Comparison of ENCODE assay signal across 16 cellular contexts in genomic region chr2:239820836-239821693, GRCh38.
DNase-seq lines count a peak whose midpoint lies in the region; ATAC-seq and TF ChIP-seq lines count a peak whose summit lies in the region.
"Had no signal": no experiment of that assay in that cellular context is flagged by ENCODE, and none has a peak within 500 bp of the region (broad histone marks: within the 10 kb centered on the region; RNA-seq: fewer than 3 reads in every experiment).

No MANE protein-coding gene starts in this region.

- H2AFZ ChIP-seq in neuronal stem cell (ENCODE audit: low read length): no peak overlapping the region

- peaks cover 14% of the 10 kb centered on the region for H3K27me3 Mint-ChIP-seq in activated T-cell treated with anti-CD3 and anti-CD28 coated beads, Interleukin-2, amount 50 U/mL, for 4 hours (ENCODE audit: low read depth)
- H3K27me3 Mint-ChIP-seq in glutamatergic neuron (ENCODE audit: unreplicated experiment) (peaks cover 14% of the 10 kb centered on the region), immature natural killer cell (ENCODE audit: low read depth in 3 of 3) (peaks cover 3 to 9% (median 8%) of the 10 kb centered on the region in 3 donors)

- H3K9me3 Mint-ChIP-seq in activated T-cell treated with anti-CD3 and anti-CD28 coated beads, Interleukin-2, amount 50 U/mL, for 4 hours: no peaks in the 10 kb centered on the region
- H3K9me3 Mint-ChIP-seq in glutamatergic neuron (ENCODE audit: unreplicated experiment) (peaks cover 5% of the 10 kb centered on the region), immature natural killer cell (no peaks in the 10 kb centered on the region)
- H3K9me3 Mint-ChIP-seq: activated naive CD4-positive, alpha-beta T cell treated with anti-CD3 and anti-CD28 coated beads, Interleukin-2, amount 50 U/mL, for 72 hours had no signal

- H2BK12ac ChIP-seq in neuronal stem cell (ENCODE audit: low read length): no peak overlapping the region

- peak overlapping the region; percentile 13 for H2AK5ac ChIP-seq in neuronal stem cell (ENCODE audit: low read depth, low read length)

- no CpG with 5 or more reads among the region's 16 CpGs for WGBS in neuronal stem cell (ENCODE audit: extremely low coverage in 2 of 2, insufficient read length in 2 of 2, insufficient replicate concordance in 1 of 2), 2 donors

- H2BK120ac ChIP-seq in neuronal stem cell (ENCODE audit: low read depth, low read length): no peak overlapping the region

- H2BK15ac ChIP-seq in neuronal stem cell (ENCODE audit: low read length): no peak overlapping the region

- H4K8ac ChIP-seq in neuronal stem cell (ENCODE audit: low read depth, low read length): no peak overlapping the region

- H3K9ac ChIP-seq in neuronal stem cell (ENCODE audit: low read depth, low read length, poor library complexity): peak overlapping the region; percentile 46

- H3K27me3 ChIP-seq in neuronal stem cell (ENCODE audit: control insufficient read depth in 3 of 3, insufficient read depth in 3 of 3, low read depth in 1 of 3, low read length in 3 of 3): no peaks in the 10 kb centered on the region

- no peak overlapping the region for H3K4me3 ChIP-seq in neuronal stem cell (ENCODE audit: low read length in 2 of 2)
- H3K4me3 ChIP-seq: skin epidermis had no signal

- H3K4ac ChIP-seq in neuronal stem cell (ENCODE audit: low read length): no peak overlapping the region

- no peak for ATAC-seq in activated T-cell treated with anti-CD3 and anti-CD28 coated beads, Interleukin-2, amount 50 U/mL, for 4 hours
- ATAC-seq in HG02970 (IDR thresholded peaks at IDR 0.05; ENCODE audit: low FRiP score, unreplicated experiment): no peak
- ATAC-seq: activated naive CD4-positive, alpha-beta T cell treated with anti-CD3 and anti-CD28 coated beads, Interleukin-2, amount 50 U/mL, for 72 hours had no signal

- H3K4me1 Mint-ChIP-seq in activated T-cell treated with anti-CD3 and anti-CD28 coated beads, Interleukin-2, amount 50 U/mL, for 4 hours (ENCODE audit: low read depth): no peaks in the 10 kb centered on the region
- H3K4me1 Mint-ChIP-seq in glutamatergic neuron (ENCODE audit: low read depth, unreplicated experiment): peaks cover 16% of the 10 kb centered on the region
- no peaks in the 10 kb centered on the region for H3K4me1 Mint-ChIP-seq in immature natural killer cell

- peak overlapping the region; percentile 33 for H3K27ac Mint-ChIP-seq in glutamatergic neuron (ENCODE audit: unreplicated experiment)
- peak overlapping the region in 1 of 6 donors; percentile 6 for H3K27ac Mint-ChIP-seq in immature natural killer cell
- H3K27ac Mint-ChIP-seq: activated naive CD4-positive, alpha-beta T cell treated with anti-CD3 and anti-CD28 coated beads, Interleukin-2, amount 50 U/mL, for 72 hours; nephron progenitor cell had no signal

- no peak overlapping the region for H3K4me3 Mint-ChIP-seq in activated T-cell treated with anti-CD3 and anti-CD28 coated beads, Interleukin-2, amount 50 U/mL, for 4 hours
- H3K4me3 Mint-ChIP-seq in glutamatergic neuron (ENCODE audit: unreplicated experiment): peak overlapping the region; percentile 5
- no peak overlapping the region for H3K4me3 Mint-ChIP-seq in immature natural killer cell

- H3K36me3 Mint-ChIP-seq in activated T-cell treated with anti-CD3 and anti-CD28 coated beads, Interleukin-2, amount 50 U/mL, for 4 hours (ENCODE audit: insufficient read depth): no peaks in the 10 kb centered on the region
- H3K36me3 Mint-ChIP-seq in glutamatergic neuron (ENCODE audit: unreplicated experiment): no peaks in the 10 kb centered on the region
- H3K36me3 Mint-ChIP-seq in immature natural killer cell: no peaks in the 10 kb centered on the region
- H3K36me3 Mint-ChIP-seq: activated naive CD4-positive, alpha-beta T cell treated with anti-CD3 and anti-CD28 coated beads, Interleukin-2, amount 50 U/mL, for 72 hours had no signal

- peak; percentile 5 to 10 for DNase-seq in activated T-cell treated with anti-CD3 and anti-CD28 coated beads, Interleukin-2, amount 50 U/mL, for 48 hours
- no peak for DNase-seq in activated T-cell treated with anti-CD3 and anti-CD28 coated beads, Interleukin-2, amount 50 U/mL, for 4 hours
- DNase-seq in glutamatergic neuron: peak; percentile 28
- no peak for DNase-seq in neuronal stem cell (ENCODE audit: low spot score)
- no peak for DNase-seq in immature natural killer cell
- DNase-seq in activated naive CD4-positive, alpha-beta T cell treated with Interleukin-2 at 50 U/mL for 16 hours: no peak
- DNase-seq in cerebellum (ENCODE audit: low spot score): no peak
- DNase-seq: Calu3, NCI-H2029 treated with DMSO at 0.1 percent for 48 hours, NCI-H748 treated with DMSO at 0.1 percent for 48 hours, nephron progenitor cell, SHP77 treated with DMSO at 0.1 percent for 48 hours, T-helper 9 cell had no signal

- H3K27ac ChIP-seq in neuronal stem cell (replicated peaks; ENCODE audit: low read length): no peak overlapping the region
- H3K27ac ChIP-seq: skin epidermis had no signal

- peaks cover 0 to 8% of the 10 kb centered on the region in 2 donors for H3K4me1 ChIP-seq in neuronal stem cell (ENCODE audit: control insufficient read depth in 2 of 2, insufficient read depth in 1 of 2, low read depth in 1 of 2, low read length in 2 of 2)

- H3K18ac ChIP-seq in neuronal stem cell (ENCODE audit: low read length): peak overlapping the region; percentile 54

- H4K91ac ChIP-seq in neuronal stem cell (ENCODE audit: low read depth, low read length, poor library complexity): no peak overlapping the region

- peaks cover 0 to 2% of the 10 kb centered on the region in 2 donors for H3K9me3 ChIP-seq in neuronal stem cell (replicated peaks in 1 of 2; ENCODE audit: control insufficient read depth in 2 of 2, insufficient read depth in 1 of 2, low read depth in 1 of 2, low read length in 2 of 2)

- H3K23ac ChIP-seq in neuronal stem cell (ENCODE audit: low read depth, low read length, poor library complexity): peak overlapping the region; percentile 23

- no peaks in the 10 kb centered on the region for H3K79me1 ChIP-seq in neuronal stem cell (ENCODE audit: low read depth, low read length)

- H3K36me3 ChIP-seq in neuronal stem cell (replicated peaks in 1 of 2; ENCODE audit: control insufficient read depth in 2 of 2, insufficient read depth in 2 of 2, low read length in 2 of 2): no peaks in the 10 kb centered on the region

- TF ChIP-seq CTCF in glutamatergic neuron (IDR thresholded peaks at IDR 0.05; ENCODE audit: partially characterized antibody, unreplicated experiment): no peak

- no peak overlapping the region for H3K14ac ChIP-seq in neuronal stem cell (ENCODE audit: low read length)

- H3K4me2 ChIP-seq in neuronal stem cell (ENCODE audit: insufficient read depth, low read length, poor library complexity, severe bottlenecking): no peak overlapping the region

- no peak overlapping the region for H2BK5ac ChIP-seq in neuronal stem cell (ENCODE audit: low read length)

Comparison
In these comparisons a context has a peak if more than half of its experiments do, and no peak if none do; other contexts are left out.
1. DNase-seq: peak in activated T-cell treated with anti-CD3 and anti-CD28 coated beads, Interleukin-2, amount 50 U/mL, for 48 hours (2 of 2) and glutamatergic neuron (single experiment); none in activated T-cell treated with anti-CD3 and anti-CD28 coated beads, Interleukin-2, amount 50 U/mL, for 4 hours (single experiment), neuronal stem cell (single experiment), immature natural killer cell (0 of 3), activated naive CD4-positive, alpha-beta T cell treated with Interleukin-2 at 50 U/mL for 16 hours (single experiment) and cerebellum (single experiment).